In the genomic region with DNA sequence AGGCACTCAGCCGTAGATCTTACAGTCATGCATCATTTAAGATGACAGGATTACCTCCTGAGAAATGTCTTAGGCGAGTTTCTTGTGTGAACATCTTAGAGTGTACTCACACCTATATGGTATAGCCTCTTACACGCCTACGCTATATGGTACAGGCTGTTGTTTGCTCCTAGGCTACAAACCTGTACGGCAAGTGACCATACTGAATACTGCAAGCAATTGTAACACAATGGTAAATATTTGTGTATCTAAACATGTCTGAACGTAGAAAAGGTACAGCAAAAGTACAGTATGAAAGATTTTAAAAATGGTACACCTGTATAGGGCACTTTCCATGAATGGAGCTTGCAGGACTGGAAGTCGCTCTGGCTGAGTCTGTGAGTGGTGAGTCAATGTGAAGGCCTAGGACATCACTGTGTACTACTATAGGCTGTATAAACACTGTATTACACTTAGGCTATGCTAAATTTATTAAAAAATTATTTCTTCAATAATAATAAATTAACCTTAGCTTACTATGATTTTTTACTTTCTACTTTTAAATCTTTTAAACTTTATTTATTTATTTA, we compare ENCODE assay signal across 11 cellular contexts. TPM values are rescaled to one million over a fixed set of nuclear protein-coding genes. Genes with fewer than 3 reads are reported as not detected.
A peak's percentile ranks its signal among the peaks of the same experiment; 100 is the strongest.
DNase-seq lines count a peak whose midpoint lies in the region; ATAC-seq, FAIRE-seq and TF ChIP-seq lines count a peak whose summit lies in the region.
"Had no signal": no experiment of that assay in that cellular context is flagged by ENCODE, and none has a peak within 500 bp of the region (broad histone marks: within the 10 kb centered on the region; RNA-seq: fewer than 3 reads in every experiment).

No MANE protein-coding gene starts in this region.

- no peak overlapping the region for H3K27ac Mint-ChIP-seq in naive B cell

- H3K4me1 ChIP-seq in ACC112 (ENCODE audit: control insufficient read depth, insufficient read depth, low read length, unreplicated experiment) (no peaks in the 10 kb centered on the region), HEK293 (ENCODE audit: control insufficient read depth, insufficient read depth, low read length) (peaks cover 10% of the 10 kb centered on the region; the same call in 1 of the 2 replicates), K562 (replicated peaks in 1 of 2; ENCODE audit: control insufficient read depth in 2 of 2, insufficient read depth in 2 of 2, low read length in 2 of 2) (peaks cover 0 to 11% of the 10 kb centered on the region in 2 experiments; a peak in 1 of 5 replicates)

- BruUV-seq in K562 (replicated peaks; lab: Mats Ljungman, UMichigan): no TSS peak

- no peaks in the 10 kb centered on the region for H4K20me1 ChIP-seq in K562 (replicated peaks; ENCODE audit: control insufficient read depth, insufficient read depth, low read length)

- in situ Hi-C loops in K562 (cut with MboI): no loop called here

- DNase-seq in K562 (ENCODE audit: extremely low read depth in 1 of 4, low spot score in 3 of 4) (no peak), naive B cell (no peak), mucosa of gallbladder (ENCODE audit: low spot score) (no peak), DMS79 (lab: John Stamatoyannopoulos, UW) (no peak), MV-4-11 (lab: John Stamatoyannopoulos, UW) (no peak)
- DNase-seq: GM23248 had no signal

- no peaks in the 10 kb centered on the region for H3K9me1 ChIP-seq in K562 (ENCODE audit: control insufficient read depth, insufficient read depth, low read length)

- no peak for TF ChIP-seq CTCF in HEK293 (tag by site-specific recombination; IDR thresholded peaks at IDR 0.05)
- no peak for TF ChIP-seq CTCF in K562 (IDR thresholded peaks at IDR 0.05 in 2 of 3, conservative IDR thresholded peaks at IDR 0.05 in 1 of 3; ENCODE audit: insufficient read depth in 2 of 3, low read depth in 1 of 3, low read length in 3 of 3)

- POLR2A ChIA-PET in HEK293 (lab: Yijun Ruan, JAX): interaction anchor here (1.2 kb wide), 1 partner anchor 756 kb away, joined by 7 read pairs; a partner anchor contains a TSS
- POLR2A ChIA-PET in K562 (lab: Yijun Ruan, JAX): no interaction called here

- H3K27ac ChIP-seq in ACC112 (ENCODE audit: low read depth, low read length) (no peak overlapping the region), HEK293 (ENCODE audit: extremely low read depth, low read depth, low read length) (no peak overlapping the region), K562 (ENCODE audit: extremely low read depth, low read depth, low read length) (no peak overlapping the region)
- H3K27ac ChIP-seq: GM23248 had no signal

- no peak overlapping the region for H3K4me2 ChIP-seq in K562 (ENCODE audit: insufficient read depth, low read length)

- no peak for TF ChIP-seq EP300 in K562 (IDR thresholded peaks at IDR 0.05; ENCODE audit: low read length)

- 22% methylated on average over 7 of the region's 7 CpGs for WGBS in K562 (ENCODE audit: insufficient coverage, low coverage, missing lambda C conversion rate)

- TF ChIP-seq RAD21 in K562 (CRISPR knock-in tag; conservative IDR thresholded peaks at IDR 0.05 in 1 of 2, IDR thresholded peaks at IDR 0.05 in 1 of 2): no peak

- H3K27me3 ChIP-seq in ACC112 (ENCODE audit: insufficient read depth, low read length) (peaks cover 44% of the 10 kb centered on the region), K562 (ENCODE audit: control insufficient read depth in 2 of 2, insufficient read depth in 2 of 2, low read length in 2 of 2) (peaks cover 11 to 19% of the 10 kb centered on the region in 2 experiments; a peak in 3 of 5 replicates)

- no peaks in the 10 kb centered on the region for H3K36me3 Mint-ChIP-seq in naive B cell

- no peak overlapping the region for H3K9ac ChIP-seq in K562 (ENCODE audit: insufficient read depth in 1 of 2, low read depth in 2 of 2, low read length in 2 of 2)

- peaks cover 64 to 87% (median 82%) of the 10 kb centered on the region in 3 donors for H3K27me3 Mint-ChIP-seq in naive B cell

- CTCF ChIA-PET in HEK293 (lab: Yijun Ruan, JAX): interaction anchor here (0.7 to 1.4 kb wide), 5 partner anchors 48 to 545 kb away, joined by 3 to 4 read pairs (median 3); no protein-coding TSS in a partner anchor
- CTCF ChIA-PET in K562 (lab: Yijun Ruan, JAX; ENCODE audit: low intra/inter-chr PET ratio): no interaction called here

- no peaks in the 10 kb centered on the region for H3K79me2 ChIP-seq in ACC112 (ENCODE audit: control insufficient read depth, insufficient read depth, low read length, unreplicated experiment)
- H3K79me2 ChIP-seq in K562 (ENCODE audit: control insufficient read depth, insufficient read depth, low read length): no peaks in the 10 kb centered on the region

- TF ChIP-seq POLR2A in K562 (conservative IDR thresholded peaks at IDR 0.05): no peak

- FAIRE-seq in K562 (lab: Jason Lieb, UNC): no peak
- FAIRE-seq: GM18507 had no signal

- H3K4me1 Mint-ChIP-seq in naive B cell: peaks cover 3 to 5% (median 5%) of the 10 kb centered on the region in 3 donors

- ATAC-seq in K562 (0 out of 3 replicates have a peak, but pooled peaks have one; percentile 37), naive B cell (ENCODE audit: low read depth in 2 of 2) (no peak), GM18868 (IDR thresholded peaks at IDR 0.05; ENCODE audit: unreplicated experiment) (no peak)

- no peaks in the 10 kb centered on the region for H3K9me3 ChIP-seq in HEK293 (ENCODE audit: control insufficient read depth, insufficient read depth, low read depth, low read length)
- no peaks in the 10 kb centered on the region for H3K9me3 ChIP-seq in K562 (replicated peaks; ENCODE audit: control insufficient read depth, insufficient read depth, low read depth, low read length)

- peak overlapping the region; percentile 65 to 90 (median 82) for H3K4me3 Mint-ChIP-seq in naive B cell

- no peaks in the 10 kb centered on the region for H3K36me3 ChIP-seq in ACC112 (ENCODE audit: insufficient read depth, low read length)
- no peaks in the 10 kb centered on the region for H3K36me3 ChIP-seq in HEK293 (ENCODE audit: control insufficient read depth in 2 of 2, insufficient read depth in 1 of 2, low read length in 2 of 2)
- H3K36me3 ChIP-seq in K562 (ENCODE audit: control insufficient read depth, insufficient read depth, low read length): no peaks in the 10 kb centered on the region
- H3K36me3 ChIP-seq: heart left ventricle had no signal

- no peak overlapping the region for H2AFZ ChIP-seq in ACC112 (ENCODE audit: low read length, unreplicated experiment)
- no peak overlapping the region for H2AFZ ChIP-seq in K562 (ENCODE audit: low read depth, low read length)

- H3K9me3 Mint-ChIP-seq in naive B cell: no peaks in the 10 kb centered on the region

- intact Hi-C loops in K562 (cut with micrococcal nuclease): no loop called here

- peak overlapping the region; percentile 80; the same call in 1 of the 2 replicates for H3K4me3 ChIP-seq in ACC112 (ENCODE audit: low read depth, low read length)
- no peak overlapping the region for H3K4me3 ChIP-seq in HEK293 (ENCODE audit: low read depth, low read length)
- no peak overlapping the region for H3K4me3 ChIP-seq in K562

TF ChIP-seq in K562, 482 proteins besides CTCF, POLR2A, EP300 and RAD21:
- TF ChIP-seq GTF2E2 (tag; IDR thresholded peaks at IDR 0.05): no peak
- TF ChIP-seq OTX1 (CRISPR knock-in tag; IDR thresholded peaks at IDR 0.05): no peak
- TF ChIP-seq, protein P1, sequence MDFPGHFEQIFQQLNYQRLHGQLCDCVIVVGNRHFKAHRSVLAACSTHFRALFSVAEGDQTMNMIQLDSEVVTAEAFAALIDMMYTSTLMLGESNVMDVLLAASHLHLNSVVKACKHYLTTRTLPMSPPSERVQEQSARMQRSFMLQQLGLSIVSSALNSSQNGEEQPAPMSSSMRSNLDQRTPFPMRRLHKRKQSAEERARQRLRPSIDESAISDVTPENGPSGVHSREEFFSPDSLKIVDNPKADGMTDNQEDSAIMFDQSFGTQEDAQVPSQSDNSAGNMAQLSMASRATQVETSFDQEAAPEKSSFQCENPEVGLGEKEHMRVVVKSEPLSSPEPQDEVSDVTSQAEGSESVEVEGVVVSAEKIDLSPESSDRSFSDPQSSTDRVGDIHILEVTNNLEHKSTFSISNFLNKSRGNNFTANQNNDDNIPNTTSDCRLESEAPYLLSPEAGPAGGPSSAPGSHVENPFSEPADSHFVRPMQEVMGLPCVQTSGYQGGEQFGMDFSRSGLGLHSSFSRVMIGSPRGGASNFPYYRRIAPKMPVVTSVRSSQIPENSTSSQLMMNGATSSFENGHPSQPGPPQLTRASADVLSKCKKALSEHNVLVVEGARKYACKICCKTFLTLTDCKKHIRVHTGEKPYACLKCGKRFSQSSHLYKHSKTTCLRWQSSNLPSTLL (IDR thresholded peaks at IDR 0.05): no peak
- TF ChIP-seq HDGF (IDR thresholded peaks at IDR 0.05): no peak
- TF ChIP-seq, protein P2, sequence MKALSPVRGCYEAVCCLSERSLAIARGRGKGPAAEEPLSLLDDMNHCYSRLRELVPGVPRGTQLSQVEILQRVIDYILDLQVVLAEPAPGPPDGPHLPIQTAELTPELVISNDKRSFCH (CRISPR knock-in tag; IDR thresholded peaks at IDR 0.05): no peak
- TF ChIP-seq, protein P2 (tag; IDR thresholded peaks at IDR 0.05): no peak
- no peak for TF ChIP-seq FOS (IDR thresholded peaks at IDR 0.05; ENCODE audit: extremely low read depth, insufficient read length)

RNA-seq across cellular contexts. Expression of a gene that starts 0.5 kb away (rescaled TPM):
- not detected in 2 replicates for total RNA-seq in K562 (2011; cell fraction: chromatin; rRNA removed; ENCODE audit: low replicate concordance)
- total RNA-seq in K562 (2011; cell fraction: nucleolus; rRNA removed): not detected in 2 replicates
- not detected in 2 replicates for total RNA-seq in K562 (2011; cell fraction: nucleoplasm; rRNA removed)
- total RNA-seq in K562 (2014; rRNA removed) (not detected in 2 replicates), K562 (2014; rRNA removed; fragmentation: Illumina TruSeq; extraction: Trizol) (not detected in 2 replicates), K562 (2015; rRNA removed; fragmentation: Illumina TruSeq; extraction: Trizol) (not detected in 2 replicates), K562 (2021) (not detected in 2 replicates), mucosa of gallbladder (15.1 TPM)
- polyA plus RNA-seq in K562 (2011; rRNA removed) (not detected in 2 replicates), K562 (2014; fragmentation: Illumina TruSeq; extraction: Trizol) (not detected in 2 replicates), K562 (2014; fragmentation: Nextera tagmentation; extraction: Ambion mirVana) (not detected), K562 (2014; rRNA removed) (not detected in 2 replicates), naive B cell (ENCODE audit: low read depth in 6 of 6) (not detected)
- polyA plus RNA-seq in K562 (2011; cell fraction: cytosol; rRNA removed): not detected in 2 replicates
- polyA plus RNA-seq in K562 (2011; cell fraction: nucleus; rRNA removed): not detected in 2 replicates
- polyA plus RNA-seq in K562 (2012): not detected in 2 replicates
- polyA minus RNA-seq in K562 (2011; rRNA and poly(A)+ RNA removed): not detected in 2 replicates
- polyA minus RNA-seq in K562 (2011; cell fraction: cytosol; rRNA and poly(A)+ RNA removed): not detected in 2 replicates
- polyA minus RNA-seq in K562 (2011; cell fraction: nucleus; rRNA and poly(A)+ RNA removed): not detected in 2 replicates
- total RNA-seq: GM23248 had no signal
- polyA plus RNA-seq: GM23248 had no signal

Comparison
In these comparisons a context has a peak if more than half of its experiments do, and no peak if none do; other contexts are left out.
1. RNA of a gene that starts 0.5 kb away (total RNA-seq): 15.1 TPM in mucosa of gallbladder (single experiment); not detected in K562; every median in the first group is over 10 times any median in the second.